8 cellular contexts compared by ENCODE assay signal in genomic region chr13:99500839-99501134, GRCh38. TPM values are rescaled to one million over a fixed set of nuclear protein-coding genes. Genes with fewer than 3 reads are reported as not detected.
DNase-seq lines count a peak whose midpoint lies in the region; ATAC-seq and TF ChIP-seq lines count a peak whose summit lies in the region.

No MANE protein-coding gene starts in this region.

- peak overlapping the region; percentile 86 for H3K27ac ChIP-seq in CD4-positive, alpha-beta memory T cell (ENCODE audit: low read depth, low read length)
- H3K27ac ChIP-seq in GM23248 (peak overlapping the region; percentile 56), RWPE2 (ENCODE audit: poor library complexity, severe bottlenecking) (peak overlapping the region; percentile 60), skin epidermis (peak overlapping the region in 20 of 21 experiments; percentile 56 to 97 (median 90))

- peak overlapping the region; percentile 97 for H2AFZ ChIP-seq in GM23248

- POLR2A ChIA-PET in CD4-positive, alpha-beta memory T cell (lab: Charles Lee; ENCODE audit: partially characterized antibody): interaction anchor here (0.9 to 2.6 kb wide), 17 partner anchors 12 to 317 kb away, joined by 3 to 16 read pairs (median 4); partner anchors contain the start of genes CLYBL and UBAC2

- CTCF ChIA-PET in CD4-positive, alpha-beta memory T cell (lab: Charles Lee; ENCODE audit: partially characterized antibody): interaction anchor here (0.8 to 2.8 kb wide), 5 partner anchors 14 to 179 kb away, joined by 3 to 10 read pairs (median 3); no protein-coding TSS in a partner anchor

- H3K4me1 Mint-ChIP-seq in CD4-positive, alpha-beta memory T cell: peaks cover 50 to 94% (median 69%) of the 10 kb centered on the region in 4 donors

- H4K20me1 ChIP-seq in GM23248 (ENCODE audit: insufficient read depth): no peaks in the 10 kb centered on the region

- peak overlapping the region; percentile 89 to 99 (median 98) for H3K4me3 Mint-ChIP-seq in CD4-positive, alpha-beta memory T cell

- intact Hi-C loops in CD4-positive, alpha-beta memory T cell (cut with micrococcal nuclease): loop anchor here (2.0 to 5.0 kb wide), 3 partner anchors 16 to 323 kb away; no protein-coding TSS in a partner anchor

- H3K4me3 ChIP-seq in CD4-positive, alpha-beta memory T cell (ENCODE audit: low read length in 2 of 2): peak overlapping the region; percentile 57 to 72
- H3K4me3 ChIP-seq in GM23248 (peak overlapping the region; percentile 89), RWPE2 (ENCODE audit: severe bottlenecking) (peak overlapping the region; percentile 66), fibroblast of pulmonary artery (replicated peaks; ENCODE audit: low read depth, low read length) (peak overlapping the region; percentile 93), skin epidermis (peak overlapping the region; percentile 76 to 94 (median 90))

- peak overlapping the region; percentile 100 for H3K4me2 ChIP-seq in GM23248 (ENCODE audit: unreplicated experiment)

- ATAC-seq in RWPE2 (ENCODE audit: low read depth): peak; percentile 1; the same call in 2 of the 3 replicates

- H3K79me2 ChIP-seq in GM23248 (ENCODE audit: insufficient read depth): peaks cover 45% of the 10 kb centered on the region

- 1% methylated on average over 7 of the region's 7 CpGs for WGBS in GM23248 (ENCODE audit: low coverage in 1 of 2, low lambda C conversion rate in 2 of 2, missing lambda C conversion rate in 2 of 2), 2 experiments

- H3K36me3 Mint-ChIP-seq in CD4-positive, alpha-beta memory T cell: peaks cover 3 to 28% of the 10 kb centered on the region in 2 donors

- peak overlapping the region; percentile 93 for H3K9ac ChIP-seq in GM23248

- no peak for TF ChIP-seq CTCF in RWPE2 (IDR thresholded peaks at IDR 0.05; ENCODE audit: poor library complexity, severe bottlenecking)
- no peak for TF ChIP-seq CTCF in fibroblast of pulmonary artery (IDR thresholded peaks at IDR 0.05; ENCODE audit: low read length, missing control alignments)

- H3K27me3 ChIP-seq in CD4-positive, alpha-beta memory T cell (ENCODE audit: insufficient read depth, low read length): no peaks in the 10 kb centered on the region
- no peaks in the 10 kb centered on the region for H3K27me3 ChIP-seq in GM23248 (replicated peaks; ENCODE audit: insufficient read depth)
- no peaks in the 10 kb centered on the region for H3K27me3 ChIP-seq in RWPE2 (ENCODE audit: insufficient read depth, poor library complexity, severe bottlenecking)

- peaks cover 0 to 5% (median 0%) of the 10 kb centered on the region in 8 donors for H3K9me3 Mint-ChIP-seq in CD4-positive, alpha-beta memory T cell

- in situ Hi-C loops in GM23248 (cut with MboI): no loop called here

- peaks cover 32% of the 10 kb centered on the region for H3F3A ChIP-seq in GM23248 (ENCODE audit: insufficient read depth)

- no peaks in the 10 kb centered on the region for H3K9me2 ChIP-seq in GM23248 (ENCODE audit: insufficient read depth)

- peak overlapping the region; percentile 98 to 99 (median 98) for H3K27ac Mint-ChIP-seq in CD4-positive, alpha-beta memory T cell

- no peaks in the 10 kb centered on the region for H3K27me3 Mint-ChIP-seq in CD4-positive, alpha-beta memory T cell

- H3K9me3 ChIP-seq in CD4-positive, alpha-beta memory T cell (ENCODE audit: control insufficient read depth in 1 of 2, low read length in 2 of 2): no peaks in the 10 kb centered on the region
- H3K9me3 ChIP-seq in GM23248 (ENCODE audit: low read depth) (no peaks in the 10 kb centered on the region), RWPE2 (ENCODE audit: severe bottlenecking) (no peaks in the 10 kb centered on the region)

- H3K4me1 ChIP-seq in CD4-positive, alpha-beta memory T cell (ENCODE audit: insufficient read depth, low read length): peaks cover 83% of the 10 kb centered on the region
- H3K4me1 ChIP-seq in GM23248 (ENCODE audit: insufficient read depth) (peaks cover 35% of the 10 kb centered on the region), RWPE2 (ENCODE audit: insufficient read depth, poor library complexity, severe bottlenecking) (peaks cover 34% of the 10 kb centered on the region)

- DNase-seq in CD4-positive, alpha-beta memory T cell: no peak
- DNase-seq in GM23248 (no peak), RWPE2 (ENCODE audit: low spot score) (no peak), fibroblast of pulmonary artery (ENCODE audit: low read depth) (no peak), T1000 (lab: John Stamatoyannopoulos, UW) (no peak), OCI-M2 (lab: John Stamatoyannopoulos, UW; ENCODE audit: unreplicated experiment) (no peak), SIG-M5 treated with dmso at 0.1 percent for 504 hours (lab: John Stamatoyannopoulos, UW; ENCODE audit: unreplicated experiment) (no peak)

- no peaks in the 10 kb centered on the region for H3K36me3 ChIP-seq in CD4-positive, alpha-beta memory T cell (ENCODE audit: insufficient read depth, low read length)
- no peaks in the 10 kb centered on the region for H3K36me3 ChIP-seq in GM23248 (ENCODE audit: low read depth)
- peaks cover 10% of the 10 kb centered on the region; the same call in 1 of the 2 replicates for H3K36me3 ChIP-seq in RWPE2 (ENCODE audit: low read depth)

RNA-seq across cellular contexts. Expression of gene TM9SF2, which starts 0.5 kb away (rescaled TPM):
- total RNA-seq in CD4-positive, alpha-beta memory T cell: 10 to 100 TPM; 60.0 to 64.2 TPM
- 100 to 1,000 TPM; 102 to 126 TPM for polyA plus RNA-seq in CD4-positive, alpha-beta memory T cell
- 168 and 189 TPM in 2 replicates for total RNA-seq in GM23248 (2014; rRNA removed; shearing (Covaris generic))
- 156 and 162 TPM in 2 replicates for polyA plus RNA-seq in GM23248 (2016; fragmentation: Nextera tagmentation; extraction: Ambion mirVana)
